Comparison of ENCODE assay signal across 10 cellular contexts in genomic region chr7:43640679-43641078, GRCh38. TPM values are rescaled to one million over a fixed set of nuclear protein-coding genes. Genes with fewer than 3 reads are reported as not detected.
DNase-seq lines count a peak whose midpoint lies in the region; FAIRE-seq and TF ChIP-seq lines count a peak whose summit lies in the region.
"Had no signal": no experiment of that assay in that cellular context is flagged by ENCODE, and none has a peak within 500 bp of the region (broad histone marks: within the 10 kb centered on the region; RNA-seq: fewer than 3 reads in every experiment).

No MANE protein-coding gene starts in this region.

- H3K4me3 ChIP-seq in kidney (ENCODE audit: low read length in 2 of 2) (no peak overlapping the region), small intestine (ENCODE audit: low read depth in 1 of 2, low read length in 2 of 2) (no peak overlapping the region)

- H3K27ac Mint-ChIP-seq in activated naive CD8-positive, alpha-beta T cell treated with anti-CD3 and anti-CD28 coated beads for 36 hours: peak overlapping the region; percentile 80

- 98 to 99% (median 99%) methylated on average over 3 of the region's 3 CpGs for WGBS in small intestine, 3 donors

- peak overlapping the region; percentile 58 to 91 for H3K27ac ChIP-seq in kidney (ENCODE audit: low read depth in 2 of 2, low read length in 2 of 2)
- H3K27ac ChIP-seq in small intestine (ENCODE audit: low read depth in 1 of 2, low read length in 1 of 2): peak overlapping the region; percentile 65 to 83

- H3K36me3 ChIP-seq in kidney (ENCODE audit: control insufficient read depth in 1 of 2, insufficient read depth in 2 of 2, low read length in 2 of 2): peaks cover 5 to 16% of the 10 kb centered on the region in 2 donors
- peaks cover 2 to 7% of the 10 kb centered on the region in 2 donors for H3K36me3 ChIP-seq in small intestine (ENCODE audit: control insufficient read depth in 2 of 2, insufficient read depth in 2 of 2, low read length in 2 of 2)

- peaks cover under 1% of the 10 kb centered on the region for H3K9me3 Mint-ChIP-seq in activated naive CD8-positive, alpha-beta T cell treated with anti-CD3 and anti-CD28 coated beads for 36 hours
- H3K9me3 Mint-ChIP-seq: neural crest cell had no signal

- FAIRE-seq in kidney (lab: Jason Lieb, UNC) (no peak), small intestine (lab: Jason Lieb, UNC) (no peak)

- no peaks in the 10 kb centered on the region for H3K27me3 ChIP-seq in small intestine (ENCODE audit: control insufficient read depth in 2 of 2, insufficient read depth in 2 of 2, low read length in 2 of 2)

- DNase-seq in NCI-H82 treated with DMSO at 0.1 percent for 48 hours (lab: John Stamatoyannopoulos, UW; ENCODE audit: unreplicated experiment): peak; percentile 22
- DNase-seq in activated naive CD8-positive, alpha-beta T cell treated with anti-CD3 and anti-CD28 coated beads for 36 hours: no peak
- DNase-seq in kidney: no peak
- DNase-seq in small intestine: no peak
- DNase-seq in NCI-H2081 (lab: John Stamatoyannopoulos, UW): no peak
- no peak for DNase-seq in C1 segment of cervical spinal cord (lab: John Stamatoyannopoulos, UW)
- DNase-seq in effector CD4-positive, alpha-beta T cell: no peak
- DNase-seq in HT-29 (ENCODE audit: low spot score): no peak
- DNase-seq: stimulated activated CD4-positive, alpha-beta T cell treated with anti-CD3 and anti-CD28 coated beads, Interleukin-2, amount 100 ng/mL, for 48 hours had no signal

- no peak overlapping the region for H3K4me3 Mint-ChIP-seq in activated naive CD8-positive, alpha-beta T cell treated with anti-CD3 and anti-CD28 coated beads for 36 hours

- no peak overlapping the region for H3K9ac ChIP-seq in kidney (ENCODE audit: low read length in 2 of 2)

- no peak for TF ChIP-seq CTCF in kidney (IDR thresholded peaks at IDR 0.05; ENCODE audit: borderline replicate concordance, extremely low read depth, insufficient read depth)

- H3K27me3 Mint-ChIP-seq in activated naive CD8-positive, alpha-beta T cell treated with anti-CD3 and anti-CD28 coated beads for 36 hours: no peaks in the 10 kb centered on the region

- H3K36me3 Mint-ChIP-seq in activated naive CD8-positive, alpha-beta T cell treated with anti-CD3 and anti-CD28 coated beads for 36 hours: peaks cover 81% of the 10 kb centered on the region

- H3K9me3 ChIP-seq in kidney (ENCODE audit: control insufficient read depth in 1 of 2, low read length in 2 of 2) (no peaks in the 10 kb centered on the region), small intestine (ENCODE audit: control insufficient read depth, low read depth) (no peaks in the 10 kb centered on the region)

- peaks cover 91% of the 10 kb centered on the region for H3K4me1 Mint-ChIP-seq in activated naive CD8-positive, alpha-beta T cell treated with anti-CD3 and anti-CD28 coated beads for 36 hours

- intact Hi-C loops in kidney (cut with DNase I): no loop called here

- H3K4me1 ChIP-seq in kidney (ENCODE audit: control insufficient read depth in 1 of 2, insufficient read depth in 1 of 2, low read depth in 1 of 2, low read length in 2 of 2) (peaks cover 11 to 18% of the 10 kb centered on the region in 2 donors), small intestine (ENCODE audit: control insufficient read depth in 2 of 2, insufficient read depth in 1 of 2, low read depth in 1 of 2, low read length in 1 of 2) (peaks cover 9 to 21% of the 10 kb centered on the region in 2 donors)

RNA-seq across cellular contexts. Expression of gene STK17A, which starts 57.8 kb away (rescaled TPM):
- 10 to 100 TPM; 53.2 to 53.8 TPM for total RNA-seq in activated naive CD8-positive, alpha-beta T cell treated with anti-CD3 and anti-CD28 coated beads for 36 hours
- total RNA-seq in kidney: 15.5 TPM
- polyA plus RNA-seq in kidney (ENCODE audit: insufficient read depth, low read depth, low replicate concordance): 12.8 TPM
- polyA plus RNA-seq in small intestine: 10 to 100 TPM in 2 of 3 donors, 1 to 10 TPM in 1; 6.6 to 11.9 (median 11.2) TPM
- 4.9 and 7.1 TPM in 2 replicates for total RNA-seq in HT-29 (2014; rRNA removed; shearing (Covaris generic))
